21 cellular contexts compared by ENCODE assay signal in genomic region chr9:7592321-7593319, GRCh38.
A peak's percentile ranks its signal among the peaks of the same experiment; 100 is the strongest.
DNase-seq lines count a peak whose midpoint lies in the region; ATAC-seq, FAIRE-seq and TF ChIP-seq lines count a peak whose summit lies in the region.
"Had no signal": no experiment of that assay in that cellular context is flagged by ENCODE, and none has a peak within 500 bp of the region (broad histone marks: within the 10 kb centered on the region; RNA-seq: fewer than 3 reads in every experiment).

No MANE protein-coding gene starts in this region.

- H3K9me3 ChIP-seq in HepG2 (ENCODE audit: low read length) (no peaks in the 10 kb centered on the region), right lobe of liver (no peaks in the 10 kb centered on the region), iPS DF 6.9 (ENCODE audit: control insufficient read depth, insufficient read depth, low read length) (no peaks in the 10 kb centered on the region)
- H3K9me3 ChIP-seq: neutrophil, vagina had no signal

- CTCF ChIA-PET in HepG2 (lab: Yijun Ruan, JAX; ENCODE audit: low intra/inter-chr PET ratio, low total read pairs): no interaction called here

- no peak overlapping the region for H3K4me2 ChIP-seq in HepG2 (ENCODE audit: low read depth, low read length)

- H2AFZ ChIP-seq in HepG2 (ENCODE audit: low read length): no peak overlapping the region

- 22% methylated on average over 10 of the region's 10 CpGs for WGBS in HepG2 (ENCODE audit: low lambda C conversion rate)
- 42% methylated on average over 10 of the region's 10 CpGs for WGBS in right lobe of liver (ENCODE audit: insufficient coverage, low coverage, low lambda C conversion rate, missing lambda C conversion rate)
- no CpG with 5 or more reads among the region's 10 CpGs for WGBS in iPS DF 6.9 (ENCODE audit: insufficient coverage, insufficient read length)

- H3K27ac ChIP-seq in HepG2 (ENCODE audit: extremely low read length, insufficient read depth, low read length) (no peak overlapping the region), right lobe of liver (no peak overlapping the region), VCaP (no peak overlapping the region), iPS DF 6.9 (ENCODE audit: low read length) (no peak overlapping the region)
- H3K27ac ChIP-seq: heart left ventricle, neutrophil, vagina had no signal

- no peak for TF ChIP-seq EP300 in HepG2 (IDR thresholded peaks at IDR 0.05; ENCODE audit: low read depth in 2 of 2, low read length in 2 of 2)
- no peak for TF ChIP-seq EP300 in HepG2 (CRISPR knock-in tag; IDR thresholded peaks at IDR 0.05; ENCODE audit: borderline replicate concordance)

- H3K4me1 ChIP-seq in HepG2 (ENCODE audit: insufficient read depth, low read length) (no peaks in the 10 kb centered on the region), right lobe of liver (no peaks in the 10 kb centered on the region), iPS DF 6.9 (ENCODE audit: control insufficient read depth, insufficient read depth, low read length) (no peaks in the 10 kb centered on the region)
- H3K4me1 ChIP-seq: heart left ventricle, vagina had no signal

- FAIRE-seq in HepG2 (lab: Jason Lieb, UNC): no peak

- no peaks in the 10 kb centered on the region for H3K79me2 ChIP-seq in HepG2 (ENCODE audit: insufficient read depth, low read length)

- H3K4me3 ChIP-seq in HepG2 (replicated peaks in 1 of 3; ENCODE audit: insufficient read depth in 1 of 3, low read depth in 2 of 3, low read length in 3 of 3): no peak overlapping the region
- H3K4me3 ChIP-seq in right lobe of liver: no peak overlapping the region
- no peak overlapping the region for H3K4me3 ChIP-seq in iPS DF 6.9 (ENCODE audit: low read length)
- H3K4me3 ChIP-seq: heart left ventricle, vagina had no signal

- in situ Hi-C loops in HepG2 (cut with HindIII; ENCODE audit: extremely low pct_ligation_motif_present, low pct_unique_long_range_greater_than_20kb): no loop called here

- H3K36me3 ChIP-seq in HepG2 (replicated peaks in 1 of 2; ENCODE audit: control insufficient read depth in 1 of 2, insufficient read depth in 2 of 2, low read length in 2 of 2) (no peaks in the 10 kb centered on the region), right lobe of liver (no peaks in the 10 kb centered on the region), iPS DF 6.9 (ENCODE audit: control insufficient read depth, insufficient read depth, low read length) (no peaks in the 10 kb centered on the region)
- H3K36me3 ChIP-seq: heart left ventricle, neutrophil, vagina had no signal

- H3K27me3 ChIP-seq in HepG2 (ENCODE audit: control insufficient read depth in 1 of 2, insufficient read depth in 2 of 2, low read length in 2 of 2) (no peaks in the 10 kb centered on the region), right lobe of liver (no peaks in the 10 kb centered on the region), iPS DF 6.9 (ENCODE audit: control insufficient read depth, insufficient read depth, low read length) (no peaks in the 10 kb centered on the region)
- H3K27me3 ChIP-seq: heart left ventricle, neutrophil, vagina had no signal

- intact Hi-C loops in HepG2 (cut with micrococcal nuclease; ENCODE audit: unreplicated experiment) (no loop called here), right lobe of liver (cut with DNase I) (no loop called here)

- H3K9ac ChIP-seq in HepG2 (ENCODE audit: insufficient read depth, low read depth, low read length): no peak overlapping the region

- POLR2A ChIA-PET in HepG2 (lab: Yijun Ruan, JAX): no interaction called here

- no TSS peak for BruUV-seq in HepG2 (replicated peaks; lab: Mats Ljungman, UMichigan)

- TF ChIP-seq CTCF in HepG2 (CRISPR knock-in tag; IDR thresholded peaks at IDR 0.05): no peak
- no peak for TF ChIP-seq CTCF in right lobe of liver (IDR thresholded peaks at IDR 0.05)
- TF ChIP-seq CTCF in VCaP (conservative IDR thresholded peaks at IDR 0.05): peak; percentile 75

- no peak for TF ChIP-seq POLR2A in HepG2 (IDR thresholded peaks at IDR 0.05; ENCODE audit: insufficient read depth in 1 of 2, low read depth in 2 of 2, low read length in 2 of 2)
- no peak for TF ChIP-seq POLR2A in right lobe of liver (IDR thresholded peaks at IDR 0.05)

- TF ChIP-seq RAD21 in HepG2 (CRISPR knock-in tag; IDR thresholded peaks at IDR 0.05): no peak

- DNase-seq in HepG2 (ENCODE audit: low spot score): no peak
- DNase-seq in right lobe of liver: no peak
- DNase-seq in iPS DF 6.9 (ENCODE audit: low read depth, low spot score): peak; percentile 13
- DNase-seq in NCI-H2081 treated with DMSO at 0.1 percent for 48 hours (lab: John Stamatoyannopoulos, UW): no peak
- no peak for DNase-seq in foreskin melanocyte
- no peak for DNase-seq in medulla oblongata (ENCODE audit: extremely low spot score)
- DNase-seq: ACHN; activated CD4-positive, alpha-beta T cell treated with anti-CD3 and anti-CD28 coated beads for 4 hours; activated T-cell treated with anti-CD3 and anti-CD28 coated beads, Interleukin-2, amount 50 U/mL, for 1 hour; cerebellar nuclear complex; erythroblast; GOT3; heart left ventricle; NCI-H1436; stimulated activated naive CD8-positive, alpha-beta T cell treated with anti-CD3 and anti-CD28 coated beads, Interleukin-15, amount 100 ng/mL, for 72 hours; T-helper 1 cell had no signal

- ATAC-seq in HepG2: peak; percentile 52; the same call in 1 of the 3 replicates
- no peak for ATAC-seq in right lobe of liver
- ATAC-seq in GM19023 (IDR thresholded peaks at IDR 0.05; ENCODE audit: unreplicated experiment): no peak
- ATAC-seq: heart left ventricle; Panc1; stimulated activated naive CD8-positive, alpha-beta T cell treated with anti-CD3 and anti-CD28 coated beads, Interleukin-15, amount 100 ng/mL, for 72 hours had no signal

- no peaks in the 10 kb centered on the region; the same call in 1 of the 2 replicates for H4K20me1 ChIP-seq in HepG2 (ENCODE audit: insufficient read depth, low read length)

TF ChIP-seq in HepG2, 621 proteins besides CTCF, POLR2A, EP300 and RAD21:
- no peak for TF ChIP-seq TRIM24 (CRISPR knock-in tag; IDR thresholded peaks at IDR 0.05)
